In genomic region chr19:17138052-17138846, GRCh38 we compare ENCODE assay signal across 8 cellular contexts.
A peak's percentile ranks its signal among the peaks of the same experiment; 100 is the strongest.
DNase-seq lines count a peak whose midpoint lies in the region; ATAC-seq and TF ChIP-seq lines count a peak whose summit lies in the region.
"Not testable (repeated sequence)": the region's sequence is repeated elsewhere in the genome, so short reads cannot be mapped to it uniquely, and the experiment has no call there.

No MANE protein-coding gene starts in this region.

- peaks cover 30% of the 10 kb centered on the region for H3K36me3 Mint-ChIP-seq in activated B cell treated with CpG ODN at 0.5 μM for 24 hours (ENCODE audit: low read depth)

- not testable (repeated sequence) for ATAC-seq in activated B cell treated with CpG ODN at 0.5 μM for 24 hours (ENCODE audit: low read depth)
- ATAC-seq in left lung (peak; percentile 1), upper lobe of left lung (ENCODE audit: low FRiP score in 2 of 2) (peak in 1 of 2 donors; percentile 24)

- H3K27ac Mint-ChIP-seq in activated B cell treated with CpG ODN at 0.5 μM for 24 hours = peak overlapping the region; percentile 18

- not testable (repeated sequence) for TF ChIP-seq EP300 in sigmoid colon (IDR thresholded peaks at IDR 0.05)
- peak in 3 of 4 donors; percentile 40 to 79 (median 75) for TF ChIP-seq EP300 in upper lobe of left lung (IDR thresholded peaks at IDR 0.05)

- peak; percentile 34 for DNase-seq in GM12864 (ENCODE audit: low read depth)
- peak; percentile 29 for DNase-seq in NK-92 treated with Interleukin-12 subunit alpha and Interleukin-12 subunit beta, amount 100 ng/mL, for 24 hours (lab: John Stamatoyannopoulos, UW)
- not testable (repeated sequence) for DNase-seq in activated B cell treated with CpG ODN at 0.5 μM for 24 hours; coronary artery (ENCODE audit: low spot score); sigmoid colon
- peak in 1 of 2 donors; percentile 67 for DNase-seq in left lung
- DNase-seq in myocyte (ENCODE audit: low read depth) = peak; percentile 30
- peak in 1 of 2 donors; percentile 66 for DNase-seq in upper lobe of left lung

- H3K4me3 ChIP-seq in GM12864 (ENCODE audit: low read depth, low read length); coronary artery; left lung; sigmoid colon; upper lobe of left lung: not testable (repeated sequence)

- not testable (repeated sequence) for H3K27me3 Mint-ChIP-seq in activated B cell treated with CpG ODN at 0.5 μM for 24 hours

- H3K27ac ChIP-seq in coronary artery (peak overlapping the region; percentile 21 to 50), left lung (peak overlapping the region; percentile 60 to 70), sigmoid colon (peak overlapping the region; percentile 11 to 73 (median 40)), upper lobe of left lung (peak overlapping the region; percentile 30 to 93 (median 79))

- not testable (repeated sequence) for H3K27me3 ChIP-seq in left lung, sigmoid colon, upper lobe of left lung

- not testable (repeated sequence) for H3K9me3 ChIP-seq in left lung, sigmoid colon, upper lobe of left lung

- peaks cover 50% of the 10 kb centered on the region for H3K4me1 Mint-ChIP-seq in activated B cell treated with CpG ODN at 0.5 μM for 24 hours

- WGBS in sigmoid colon, 2 donors = 87 to 91% methylated on average over 10 of the region's 10 CpGs
- 80 to 84% methylated on average over 10 of the region's 10 CpGs for WGBS in upper lobe of left lung, 2 donors

- POLR2A ChIA-PET in activated B cell treated with CpG ODN at 0.5 μM for 24 hours (lab: Charles Lee) = not testable (repeated sequence)

- intact Hi-C loops in activated B cell treated with CpG ODN at 0.5 μM for 24 hours (cut with micrococcal nuclease) = loop anchor here (5.0 kb wide), 1 partner anchor 44 kb away; no protein-coding TSS in a partner anchor
- intact Hi-C loops in left lung (cut with DNase I); sigmoid colon (cut with DNase I): not testable (repeated sequence)

- H3K4me3 Mint-ChIP-seq in activated B cell treated with CpG ODN at 0.5 μM for 24 hours = not testable (repeated sequence)

- peaks cover 0 to 17% of the 10 kb centered on the region in 2 donors for H3K36me3 ChIP-seq in left lung
- not testable (repeated sequence) for H3K36me3 ChIP-seq in sigmoid colon, upper lobe of left lung

- TF ChIP-seq POLR2A in sigmoid colon (IDR thresholded peaks at IDR 0.05); upper lobe of left lung (IDR thresholded peaks at IDR 0.05): not testable (repeated sequence)

- TF ChIP-seq CTCF in GM12864 (IDR thresholded peaks at IDR 0.05; ENCODE audit: low read depth, low read length, missing control alignments); activated B cell treated with CpG ODN at 0.5 μM for 24 hours (IDR thresholded peaks at IDR 0.05); coronary artery (IDR thresholded peaks at IDR 0.05); left lung (IDR thresholded peaks at IDR 0.05); sigmoid colon (IDR thresholded peaks at IDR 0.05); upper lobe of left lung (IDR thresholded peaks at IDR 0.05): not testable (repeated sequence)

- H3K9me3 Mint-ChIP-seq in activated B cell treated with CpG ODN at 0.5 μM for 24 hours = not testable (repeated sequence)

- H3K4me1 ChIP-seq in left lung (peaks cover 27 to 63% of the 10 kb centered on the region in 2 donors), sigmoid colon (peaks cover 0 to 30% (median 26%) of the 10 kb centered on the region in 4 donors), upper lobe of left lung (peaks cover 32 to 59% (median 42%) of the 10 kb centered on the region in 4 donors)

- CTCF ChIA-PET in activated B cell treated with CpG ODN at 0.5 μM for 24 hours (lab: Charles Lee) = not testable (repeated sequence)
